24 cellular contexts compared by ENCODE assay signal in genomic region chr12:18897816-18898215, GRCh38.
"Had no signal": no experiment of that assay in that cellular context is flagged by ENCODE, and none has a peak within 500 bp of the region (broad histone marks: within the 10 kb centered on the region; RNA-seq: fewer than 3 reads in every experiment).

No MANE protein-coding gene starts in this region.

- H3K36me3 ChIP-seq: colonic mucosa, lower lobe of right lung, neural progenitor cell, right atrium auricular region, spleen, tibial nerve had no signal

- H2AFZ ChIP-seq: neural progenitor cell, parathyroid adenoma had no signal

- H3K4me1 ChIP-seq: colonic mucosa, lower lobe of right lung, parathyroid adenoma, psoas muscle, right atrium auricular region, spleen, tibial nerve had no signal

- H3K27me3 ChIP-seq: colonic mucosa, neural progenitor cell, right atrium auricular region, tibial nerve had no signal

- H3K9ac ChIP-seq: neural progenitor cell, parathyroid adenoma had no signal

- H3K9me3 ChIP-seq: colonic mucosa, lower lobe of right lung, psoas muscle, right atrium auricular region had no signal

- H3K27ac ChIP-seq: colonic mucosa, dorsolateral prefrontal cortex, lower lobe of right lung, neural progenitor cell, parathyroid adenoma, psoas muscle, right atrium auricular region, spleen, tibial nerve had no signal

- H3K4me2 ChIP-seq: neural progenitor cell had no signal

- H3K79me2 ChIP-seq: parathyroid adenoma had no signal

- DNase-seq: activated CD4-positive, alpha-beta T cell treated with anti-CD3 and anti-CD28 coated beads for 4 hours; activated CD4-positive, alpha-beta T cell treated with anti-CD3 and anti-CD28 coated beads, Interleukin-2, amount 50 U/mL, for 4 hours; activated CD4-positive, CD25-positive, alpha-beta regulatory T cell; activated effector memory CD4-positive, alpha-beta T cell treated with Interleukin-2 at 50 U/mL for 16 hours; activated naive CD4-positive, alpha-beta T cell treated with Interleukin-2 at 50 U/mL for 16 hours; activated T-cell treated with anti-CD3 and anti-CD28 coated beads for 4 hours; anterior cingulate cortex; colonic mucosa; dorsolateral prefrontal cortex; effector memory CD4-positive, alpha-beta T cell; kidney glomerular epithelial cell; lower lobe of right lung; mesenchymal stem cell; natural killer cell; occipital lobe; psoas muscle; spleen; stimulated activated naive CD4-positive, alpha-beta T cell; T-helper 1 cell had no signal

- H3K4me3 ChIP-seq: colonic mucosa, dorsolateral prefrontal cortex, lower lobe of right lung, neural progenitor cell, psoas muscle, right atrium auricular region, spleen, tibial nerve had no signal

- ATAC-seq: left lobe of liver, lower lobe of right lung, natural killer cell, psoas muscle had no signal
